ENCODE assay signal across 17 cellular contexts in genomic region chr5:52774005-52774410, GRCh38. TPM values are rescaled to one million over a fixed set of nuclear protein-coding genes. Genes with fewer than 3 reads are reported as not detected.
A peak's percentile ranks its signal among the peaks of the same experiment; 100 is the strongest.
DNase-seq lines count a peak whose midpoint lies in the region; TF ChIP-seq lines count a peak whose summit lies in the region.
"Had no signal": no experiment of that assay in that cellular context is flagged by ENCODE, and none has a peak within 500 bp of the region (broad histone marks: within the 10 kb centered on the region; RNA-seq: fewer than 3 reads in every experiment).

No MANE protein-coding gene starts in this region.

- no peaks in the 10 kb centered on the region for H3K79me2 ChIP-seq in parathyroid adenoma

- H3K9me3 ChIP-seq in KOPT-K1 (ENCODE audit: insufficient read depth, low read length, poor library complexity, severe bottlenecking) = peaks cover 4% of the 10 kb centered on the region
- no peaks in the 10 kb centered on the region for H3K9me3 ChIP-seq in parathyroid adenoma (ENCODE audit: control insufficient read depth, low read length)
- no peaks in the 10 kb centered on the region for H3K9me3 ChIP-seq in MG63
- H3K9me3 ChIP-seq: BLaER1, body of pancreas, esophagus muscularis mucosa, transverse colon had no signal

- H3K9me3 Mint-ChIP-seq in T-helper 1 cell treated with Interleukin-12 subunit alpha and Interleukin-12 subunit beta and Interleukin-4 antibody, amounts not matched to agents 30 μg/mL and 1 μg/mL, for 36 hours = no peaks in the 10 kb centered on the region

- peak overlapping the region; percentile 68 for H2AFZ ChIP-seq in parathyroid adenoma

- peak overlapping the region; percentile 4 for H3K4me3 Mint-ChIP-seq in T-helper 1 cell treated with Interleukin-12 subunit alpha and Interleukin-12 subunit beta and Interleukin-4 antibody, amounts not matched to agents 30 μg/mL and 1 μg/mL, for 36 hours

- peaks cover 9% of the 10 kb centered on the region for H3K36me3 Mint-ChIP-seq in T-helper 1 cell treated with Interleukin-12 subunit alpha and Interleukin-12 subunit beta and Interleukin-4 antibody, amounts not matched to agents 30 μg/mL and 1 μg/mL, for 36 hours (ENCODE audit: low read depth)

- no peak overlapping the region for H3K4me2 ChIP-seq in parathyroid adenoma (ENCODE audit: low read length)
- H3K4me2 ChIP-seq: BLaER1 had no signal

- no peak for DNase-seq in T-helper 1 cell
- DNase-seq in ecto neural progenitor cell (ENCODE audit: low spot score) = peak; percentile 58
- no peak for DNase-seq in activated CD4-positive, CD25-positive, alpha-beta regulatory T cell (lab: John Stamatoyannopoulos, UW)
- DNase-seq in MG63 = no peak
- DNase-seq in occipital lobe (lab: John Stamatoyannopoulos, UW) = no peak
- DNase-seq: body of pancreas, DMS53, glutamatergic neuron, midbrain, NCI-H1930, transverse colon had no signal

- H3K4me1 Mint-ChIP-seq in T-helper 1 cell treated with Interleukin-12 subunit alpha and Interleukin-12 subunit beta and Interleukin-4 antibody, amounts not matched to agents 30 μg/mL and 1 μg/mL, for 36 hours (ENCODE audit: low read depth) = peaks cover 46% of the 10 kb centered on the region

- H3K9ac ChIP-seq in parathyroid adenoma = no peak overlapping the region
- H3K9ac ChIP-seq: BLaER1 had no signal

- no peaks in the 10 kb centered on the region for H3K4me1 ChIP-seq in parathyroid adenoma
- H3K4me1 ChIP-seq: body of pancreas, esophagus muscularis mucosa had no signal

- no peak for TF ChIP-seq CTCF in parathyroid adenoma (IDR thresholded peaks at IDR 0.05)

- H3K27ac Mint-ChIP-seq in T-helper 1 cell treated with Interleukin-12 subunit alpha and Interleukin-12 subunit beta and Interleukin-4 antibody, amounts not matched to agents 30 μg/mL and 1 μg/mL, for 36 hours = peak overlapping the region; percentile 28

- H3K36me3 ChIP-seq in KOPT-K1 (ENCODE audit: insufficient read depth, low read length) (no peaks in the 10 kb centered on the region), parathyroid adenoma (ENCODE audit: control insufficient read depth, insufficient read depth, low read length) (no peaks in the 10 kb centered on the region), MG63 (no peaks in the 10 kb centered on the region)
- H3K36me3 ChIP-seq: BLaER1, esophagus muscularis mucosa, transverse colon had no signal

- H3K4me3 ChIP-seq in parathyroid adenoma (ENCODE audit: low read depth, low read length) = no peak overlapping the region
- no peak overlapping the region for H3K4me3 ChIP-seq in MG63
- H3K4me3 ChIP-seq: BLaER1, body of pancreas, esophagus muscularis mucosa, transverse colon had no signal

- peaks cover 12% of the 10 kb centered on the region for H3K27me3 Mint-ChIP-seq in T-helper 1 cell treated with Interleukin-12 subunit alpha and Interleukin-12 subunit beta and Interleukin-4 antibody, amounts not matched to agents 30 μg/mL and 1 μg/mL, for 36 hours (ENCODE audit: low read depth)

- H3K27ac ChIP-seq in KOPT-K1 (ENCODE audit: low read depth, low read length, poor library complexity, severe bottlenecking) = peak overlapping the region; percentile 84
- peak overlapping the region; percentile 30 for H3K27ac ChIP-seq in parathyroid adenoma
- H3K27ac ChIP-seq: BLaER1, body of pancreas, esophagus muscularis mucosa, VCaP had no signal

- no peaks in the 10 kb centered on the region for H3K27me3 ChIP-seq in parathyroid adenoma (ENCODE audit: control insufficient read depth, insufficient read depth, low read length)
- no peaks in the 10 kb centered on the region for H3K27me3 ChIP-seq in MG63
- H3K27me3 ChIP-seq: BLaER1, body of pancreas, esophagus muscularis mucosa, transverse colon had no signal

RNA-seq across cellular contexts. Expression of gene ITGA1, which starts 13.7 kb away (rescaled TPM):
- total RNA-seq in MG63 (2014; rRNA removed; shearing (Covaris generic); ENCODE audit: low replicate concordance) = 0.69 and 1.4 TPM in 2 replicates
- total RNA-seq in occipital lobe = 7.2 TPM

RNA-seq across cellular contexts. Expression of gene PELO, which starts 13.7 kb away (rescaled TPM):
- total RNA-seq in MG63 (2014; rRNA removed; shearing (Covaris generic); ENCODE audit: low replicate concordance) = 15.8 and 23.9 TPM in 2 replicates
- total RNA-seq in occipital lobe = 36.2 TPM
